In the genomic region with DNA sequence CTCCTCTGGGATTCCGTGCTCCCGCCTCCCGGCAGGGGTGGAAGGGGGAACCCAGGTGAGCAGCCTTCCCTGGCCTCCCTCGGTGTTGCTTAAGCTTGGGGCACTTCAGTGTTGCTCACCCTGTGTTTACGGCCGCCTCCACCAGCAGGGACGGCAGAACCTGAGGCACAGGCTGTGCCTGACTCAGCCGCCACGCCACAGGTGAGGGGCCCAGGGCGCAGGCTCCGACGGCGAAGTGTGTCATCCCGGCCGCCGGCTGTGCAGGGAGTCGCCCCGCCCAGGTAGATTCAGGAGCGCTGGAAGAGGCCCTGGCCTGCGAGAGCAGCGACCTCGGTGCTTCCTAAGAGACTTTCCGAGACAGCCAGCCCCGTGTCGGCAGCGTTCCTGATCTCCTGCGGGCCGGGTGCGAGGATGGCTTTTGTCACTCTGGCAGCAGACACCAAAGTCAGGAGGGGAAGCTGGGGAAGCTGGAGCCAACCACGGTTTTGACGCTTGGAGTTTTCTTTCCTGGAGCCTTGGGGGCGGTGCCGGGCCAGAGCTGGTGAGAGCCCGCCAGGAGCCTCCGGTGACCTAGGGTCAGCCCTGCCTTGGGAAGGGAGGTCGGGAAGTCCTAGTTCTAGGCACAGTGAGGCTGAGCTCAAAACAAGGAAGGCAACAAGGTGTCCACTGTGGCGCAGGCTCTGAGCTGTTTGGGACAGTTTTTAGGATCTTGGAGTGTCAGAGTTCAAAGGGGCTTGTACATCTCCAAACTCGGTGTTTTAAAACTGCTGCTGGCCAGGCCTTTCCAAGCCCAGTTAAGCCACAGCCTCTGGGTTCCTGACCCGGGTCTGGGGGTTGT, we compare ENCODE assay signal across 1 cellular context.
TF ChIP-seq lines count a peak whose summit lies in the region.

No MANE protein-coding gene starts in this region.

TF ChIP-seq in HepG2, 621 proteins besides CTCF, POLR2A, EP300 and RAD21 (continued from another document and continues in another):
- TF ChIP-seq, protein P1, sequence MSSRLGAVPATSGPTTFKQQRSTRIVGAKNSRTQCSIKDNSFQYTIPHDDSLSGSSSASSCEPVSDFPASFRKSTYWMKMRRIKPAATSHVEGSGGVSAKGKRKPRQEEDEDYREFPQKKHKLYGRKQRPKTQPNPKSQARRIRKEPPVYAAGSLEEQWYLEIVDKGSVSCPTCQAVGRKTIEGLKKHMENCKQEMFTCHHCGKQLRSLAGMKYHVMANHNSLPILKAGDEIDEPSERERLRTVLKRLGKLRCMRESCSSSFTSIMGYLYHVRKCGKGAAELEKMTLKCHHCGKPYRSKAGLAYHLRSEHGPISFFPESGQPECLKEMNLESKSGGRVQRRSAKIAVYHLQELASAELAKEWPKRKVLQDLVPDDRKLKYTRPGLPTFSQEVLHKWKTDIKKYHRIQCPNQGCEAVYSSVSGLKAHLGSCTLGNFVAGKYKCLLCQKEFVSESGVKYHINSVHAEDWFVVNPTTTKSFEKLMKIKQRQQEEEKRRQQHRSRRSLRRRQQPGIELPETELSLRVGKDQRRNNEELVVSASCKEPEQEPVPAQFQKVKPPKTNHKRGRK (CRISPR knock-in tag; IDR thresholded peaks at IDR 0.05), result no peak
- TF ChIP-seq, protein P2, sequence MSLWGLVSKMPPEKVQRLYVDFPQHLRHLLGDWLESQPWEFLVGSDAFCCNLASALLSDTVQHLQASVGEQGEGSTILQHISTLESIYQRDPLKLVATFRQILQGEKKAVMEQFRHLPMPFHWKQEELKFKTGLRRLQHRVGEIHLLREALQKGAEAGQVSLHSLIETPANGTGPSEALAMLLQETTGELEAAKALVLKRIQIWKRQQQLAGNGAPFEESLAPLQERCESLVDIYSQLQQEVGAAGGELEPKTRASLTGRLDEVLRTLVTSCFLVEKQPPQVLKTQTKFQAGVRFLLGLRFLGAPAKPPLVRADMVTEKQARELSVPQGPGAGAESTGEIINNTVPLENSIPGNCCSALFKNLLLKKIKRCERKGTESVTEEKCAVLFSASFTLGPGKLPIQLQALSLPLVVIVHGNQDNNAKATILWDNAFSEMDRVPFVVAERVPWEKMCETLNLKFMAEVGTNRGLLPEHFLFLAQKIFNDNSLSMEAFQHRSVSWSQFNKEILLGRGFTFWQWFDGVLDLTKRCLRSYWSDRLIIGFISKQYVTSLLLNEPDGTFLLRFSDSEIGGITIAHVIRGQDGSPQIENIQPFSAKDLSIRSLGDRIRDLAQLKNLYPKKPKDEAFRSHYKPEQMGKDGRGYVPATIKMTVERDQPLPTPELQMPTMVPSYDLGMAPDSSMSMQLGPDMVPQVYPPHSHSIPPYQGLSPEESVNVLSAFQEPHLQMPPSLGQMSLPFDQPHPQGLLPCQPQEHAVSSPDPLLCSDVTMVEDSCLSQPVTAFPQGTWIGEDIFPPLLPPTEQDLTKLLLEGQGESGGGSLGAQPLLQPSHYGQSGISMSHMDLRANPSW (CRISPR knock-in tag; IDR thresholded peaks at IDR 0.05; ENCODE audit: borderline replicate concordance), result no peak
- TF ChIP-seq HOXA5 (CRISPR knock-in tag; IDR thresholded peaks at IDR 0.05), result 0 out of 2 replicates have a peak, but pooled peaks have one; percentile 12
- TF ChIP-seq, protein P3, sequence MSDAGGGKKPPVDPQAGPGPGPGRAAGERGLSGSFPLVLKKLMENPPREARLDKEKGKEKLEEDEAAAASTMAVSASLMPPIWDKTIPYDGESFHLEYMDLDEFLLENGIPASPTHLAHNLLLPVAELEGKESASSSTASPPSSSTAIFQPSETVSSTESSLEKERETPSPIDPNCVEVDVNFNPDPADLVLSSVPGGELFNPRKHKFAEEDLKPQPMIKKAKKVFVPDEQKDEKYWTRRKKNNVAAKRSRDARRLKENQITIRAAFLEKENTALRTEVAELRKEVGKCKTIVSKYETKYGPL (CRISPR knock-in tag; IDR thresholded peaks at IDR 0.05), result no peak
- TF ChIP-seq ZNF777 (CRISPR knock-in tag; IDR thresholded peaks at IDR 0.05), result peak; percentile 80
- TF ChIP-seq CHD2 (IDR thresholded peaks at IDR 0.05; ENCODE audit: low read depth, low read length), result no peak
- 0 out of 2 replicates have a peak, but pooled peaks have one; percentile 18 for TF ChIP-seq TP53 (CRISPR knock-in tag; conservative IDR thresholded peaks at IDR 0.05)
- TF ChIP-seq ZNF317 (CRISPR knock-in tag; IDR thresholded peaks at IDR 0.05), result no peak
- no peak for TF ChIP-seq SSRP1 (CRISPR knock-in tag; IDR thresholded peaks at IDR 0.05)
- no peak for TF ChIP-seq ATRX (CRISPR knock-in tag; IDR thresholded peaks at IDR 0.05; ENCODE audit: borderline replicate concordance)
- no peak for TF ChIP-seq KDM6A (CRISPR knock-in tag; IDR thresholded peaks at IDR 0.05; ENCODE audit: low read depth)
- TF ChIP-seq, protein P4, sequence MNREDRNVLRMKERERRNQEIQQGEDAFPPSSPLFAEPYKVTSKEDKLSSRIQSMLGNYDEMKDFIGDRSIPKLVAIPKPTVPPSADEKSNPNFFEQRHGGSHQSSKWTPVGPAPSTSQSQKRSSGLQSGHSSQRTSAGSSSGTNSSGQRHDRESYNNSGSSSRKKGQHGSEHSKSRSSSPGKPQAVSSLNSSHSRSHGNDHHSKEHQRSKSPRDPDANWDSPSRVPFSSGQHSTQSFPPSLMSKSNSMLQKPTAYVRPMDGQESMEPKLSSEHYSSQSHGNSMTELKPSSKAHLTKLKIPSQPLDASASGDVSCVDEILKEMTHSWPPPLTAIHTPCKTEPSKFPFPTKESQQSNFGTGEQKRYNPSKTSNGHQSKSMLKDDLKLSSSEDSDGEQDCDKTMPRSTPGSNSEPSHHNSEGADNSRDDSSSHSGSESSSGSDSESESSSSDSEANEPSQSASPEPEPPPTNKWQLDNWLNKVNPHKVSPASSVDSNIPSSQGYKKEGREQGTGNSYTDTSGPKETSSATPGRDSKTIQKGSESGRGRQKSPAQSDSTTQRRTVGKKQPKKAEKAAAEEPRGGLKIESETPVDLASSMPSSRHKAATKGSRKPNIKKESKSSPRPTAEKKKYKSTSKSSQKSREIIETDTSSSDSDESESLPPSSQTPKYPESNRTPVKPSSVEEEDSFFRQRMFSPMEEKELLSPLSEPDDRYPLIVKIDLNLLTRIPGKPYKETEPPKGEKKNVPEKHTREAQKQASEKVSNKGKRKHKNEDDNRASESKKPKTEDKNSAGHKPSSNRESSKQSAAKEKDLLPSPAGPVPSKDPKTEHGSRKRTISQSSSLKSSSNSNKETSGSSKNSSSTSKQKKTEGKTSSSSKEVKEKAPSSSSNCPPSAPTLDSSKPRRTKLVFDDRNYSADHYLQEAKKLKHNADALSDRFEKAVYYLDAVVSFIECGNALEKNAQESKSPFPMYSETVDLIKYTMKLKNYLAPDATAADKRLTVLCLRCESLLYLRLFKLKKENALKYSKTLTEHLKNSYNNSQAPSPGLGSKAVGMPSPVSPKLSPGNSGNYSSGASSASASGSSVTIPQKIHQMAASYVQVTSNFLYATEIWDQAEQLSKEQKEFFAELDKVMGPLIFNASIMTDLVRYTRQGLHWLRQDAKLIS (CRISPR knock-in tag; IDR thresholded peaks at IDR 0.05), result 0 out of 2 replicates have a peak, but pooled peaks have one; percentile 17
- TF ChIP-seq EHMT2 (IDR thresholded peaks at IDR 0.05; ENCODE audit: borderline replicate concordance, low read depth, low read length), result no peak
- no peak for TF ChIP-seq ZNF703 (CRISPR knock-in tag; IDR thresholded peaks at IDR 0.05; ENCODE audit: borderline replicate concordance)
- peak; percentile 49; the same call in 1 of the 2 replicates for TF ChIP-seq JUN (CRISPR knock-in tag; IDR thresholded peaks at IDR 0.05)
- no peak for TF ChIP-seq MTA1 (CRISPR knock-in tag; IDR thresholded peaks at IDR 0.05; ENCODE audit: borderline replicate concordance)
- no peak for TF ChIP-seq GLI4 (CRISPR knock-in tag; IDR thresholded peaks at IDR 0.05; ENCODE audit: borderline replicate concordance)
- TF ChIP-seq ZFP62 (CRISPR knock-in tag; IDR thresholded peaks at IDR 0.05), result no peak
- no peak; the same call in 1 of the 2 replicates for TF ChIP-seq IRX3 (CRISPR knock-in tag; IDR thresholded peaks at IDR 0.05; ENCODE audit: borderline replicate concordance, low read depth)
- no peak; the same call in none of the 2 replicates for TF ChIP-seq ETV5 (CRISPR knock-in tag; IDR thresholded peaks at IDR 0.05; ENCODE audit: borderline replicate concordance)
- no peak for TF ChIP-seq JUNB (CRISPR knock-in tag; IDR thresholded peaks at IDR 0.05; ENCODE audit: borderline replicate concordance)
- TF ChIP-seq ZNF230 (CRISPR knock-in tag; IDR thresholded peaks at IDR 0.05), result 0 out of 2 replicates have a peak, but pooled peaks have one; percentile 49
- TF ChIP-seq ZNF772 (CRISPR knock-in tag; IDR thresholded peaks at IDR 0.05), result no peak
- no peak for TF ChIP-seq MBD4 (IDR thresholded peaks at IDR 0.05; ENCODE audit: borderline replicate concordance, low read length)
- TF ChIP-seq ZNF709 (CRISPR knock-in tag; IDR thresholded peaks at IDR 0.05), result no peak
- no peak for TF ChIP-seq NPAS2 (CRISPR knock-in tag; IDR thresholded peaks at IDR 0.05; ENCODE audit: borderline replicate concordance)
- peak; percentile 88 for TF ChIP-seq FOXC1 (CRISPR knock-in tag; IDR thresholded peaks at IDR 0.05; ENCODE audit: borderline replicate concordance)
- peak; percentile 3; the same call in 1 of the 2 replicates for TF ChIP-seq ARHGAP35 (CRISPR knock-in tag; IDR thresholded peaks at IDR 0.05; ENCODE audit: borderline replicate concordance)
- peak; percentile 68 for TF ChIP-seq ZFY (CRISPR knock-in tag; IDR thresholded peaks at IDR 0.05)
- TF ChIP-seq, protein P5, sequence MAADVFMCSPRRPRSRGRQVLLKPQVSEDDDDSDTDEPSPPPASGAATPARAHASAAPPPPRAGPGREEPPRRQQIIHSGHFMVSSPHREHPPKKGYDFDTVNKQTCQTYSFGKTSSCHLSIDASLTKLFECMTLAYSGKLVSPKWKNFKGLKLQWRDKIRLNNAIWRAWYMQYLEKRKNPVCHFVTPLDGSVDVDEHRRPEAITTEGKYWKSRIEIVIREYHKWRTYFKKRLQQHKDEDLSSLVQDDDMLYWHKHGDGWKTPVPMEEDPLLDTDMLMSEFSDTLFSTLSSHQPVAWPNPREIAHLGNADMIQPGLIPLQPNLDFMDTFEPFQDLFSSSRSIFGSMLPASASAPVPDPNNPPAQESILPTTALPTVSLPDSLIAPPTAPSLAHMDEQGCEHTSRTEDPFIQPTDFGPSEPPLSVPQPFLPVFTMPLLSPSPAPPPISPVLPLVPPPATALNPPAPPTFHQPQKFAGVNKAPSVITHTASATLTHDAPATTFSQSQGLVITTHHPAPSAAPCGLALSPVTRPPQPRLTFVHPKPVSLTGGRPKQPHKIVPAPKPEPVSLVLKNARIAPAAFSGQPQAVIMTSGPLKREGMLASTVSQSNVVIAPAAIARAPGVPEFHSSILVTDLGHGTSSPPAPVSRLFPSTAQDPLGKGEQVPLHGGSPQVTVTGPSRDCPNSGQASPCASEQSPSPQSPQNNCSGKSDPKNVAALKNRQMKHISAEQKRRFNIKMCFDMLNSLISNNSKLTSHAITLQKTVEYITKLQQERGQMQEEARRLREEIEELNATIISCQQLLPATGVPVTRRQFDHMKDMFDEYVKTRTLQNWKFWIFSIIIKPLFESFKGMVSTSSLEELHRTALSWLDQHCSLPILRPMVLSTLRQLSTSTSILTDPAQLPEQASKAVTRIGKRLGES (CRISPR knock-in tag; IDR thresholded peaks at IDR 0.05; ENCODE audit: borderline replicate concordance), result no peak
- TF ChIP-seq HNRNPH1 (optimal IDR thresholded peaks at IDR 0.05; ENCODE audit: low read depth, low read length), result no peak
- TF ChIP-seq, protein P6, sequence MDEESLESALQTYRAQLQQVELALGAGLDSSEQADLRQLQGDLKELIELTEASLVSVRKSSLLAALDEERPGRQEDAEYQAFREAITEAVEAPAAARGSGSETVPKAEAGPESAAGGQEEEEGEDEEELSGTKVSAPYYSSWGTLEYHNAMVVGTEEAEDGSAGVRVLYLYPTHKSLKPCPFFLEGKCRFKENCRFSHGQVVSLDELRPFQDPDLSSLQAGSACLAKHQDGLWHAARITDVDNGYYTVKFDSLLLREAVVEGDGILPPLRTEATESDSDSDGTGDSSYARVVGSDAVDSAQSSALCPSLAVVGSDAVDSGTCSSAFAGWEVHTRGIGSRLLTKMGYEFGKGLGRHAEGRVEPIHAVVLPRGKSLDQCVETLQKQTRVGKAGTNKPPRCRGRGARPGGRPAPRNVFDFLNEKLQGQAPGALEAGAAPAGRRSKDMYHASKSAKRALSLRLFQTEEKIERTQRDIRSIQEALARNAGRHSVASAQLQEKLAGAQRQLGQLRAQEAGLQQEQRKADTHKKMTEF (CRISPR knock-in tag; IDR thresholded peaks at IDR 0.05), result peak; percentile 34
- TF ChIP-seq, protein P7, sequence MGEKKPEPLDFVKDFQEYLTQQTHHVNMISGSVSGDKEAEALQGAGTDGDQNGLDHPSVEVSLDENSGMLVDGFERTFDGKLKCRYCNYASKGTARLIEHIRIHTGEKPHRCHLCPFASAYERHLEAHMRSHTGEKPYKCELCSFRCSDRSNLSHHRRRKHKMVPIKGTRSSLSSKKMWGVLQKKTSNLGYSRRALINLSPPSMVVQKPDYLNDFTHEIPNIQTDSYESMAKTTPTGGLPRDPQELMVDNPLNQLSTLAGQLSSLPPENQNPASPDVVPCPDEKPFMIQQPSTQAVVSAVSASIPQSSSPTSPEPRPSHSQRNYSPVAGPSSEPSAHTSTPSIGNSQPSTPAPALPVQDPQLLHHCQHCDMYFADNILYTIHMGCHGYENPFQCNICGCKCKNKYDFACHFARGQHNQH (CRISPR knock-in tag; IDR thresholded peaks at IDR 0.05), result peak; percentile 83; the same call in 1 of the 2 replicates
- no peak for TF ChIP-seq ADNP (CRISPR knock-in tag; IDR thresholded peaks at IDR 0.05)
- TF ChIP-seq ZNF17 (CRISPR knock-in tag; IDR thresholded peaks at IDR 0.05), result peak; percentile 78; the same call in 1 of the 2 replicates
- TF ChIP-seq KLF15 (CRISPR knock-in tag; IDR thresholded peaks at IDR 0.05; ENCODE audit: borderline replicate concordance), result 0 out of 2 replicates have a peak, but pooled peaks have one; percentile 40
- no peak for TF ChIP-seq ESRRA (CRISPR knock-in tag; IDR thresholded peaks at IDR 0.05; ENCODE audit: low read depth)
- no peak for TF ChIP-seq ZNF510 (CRISPR knock-in tag; IDR thresholded peaks at IDR 0.05; ENCODE audit: low read depth)
- TF ChIP-seq, protein P8, sequence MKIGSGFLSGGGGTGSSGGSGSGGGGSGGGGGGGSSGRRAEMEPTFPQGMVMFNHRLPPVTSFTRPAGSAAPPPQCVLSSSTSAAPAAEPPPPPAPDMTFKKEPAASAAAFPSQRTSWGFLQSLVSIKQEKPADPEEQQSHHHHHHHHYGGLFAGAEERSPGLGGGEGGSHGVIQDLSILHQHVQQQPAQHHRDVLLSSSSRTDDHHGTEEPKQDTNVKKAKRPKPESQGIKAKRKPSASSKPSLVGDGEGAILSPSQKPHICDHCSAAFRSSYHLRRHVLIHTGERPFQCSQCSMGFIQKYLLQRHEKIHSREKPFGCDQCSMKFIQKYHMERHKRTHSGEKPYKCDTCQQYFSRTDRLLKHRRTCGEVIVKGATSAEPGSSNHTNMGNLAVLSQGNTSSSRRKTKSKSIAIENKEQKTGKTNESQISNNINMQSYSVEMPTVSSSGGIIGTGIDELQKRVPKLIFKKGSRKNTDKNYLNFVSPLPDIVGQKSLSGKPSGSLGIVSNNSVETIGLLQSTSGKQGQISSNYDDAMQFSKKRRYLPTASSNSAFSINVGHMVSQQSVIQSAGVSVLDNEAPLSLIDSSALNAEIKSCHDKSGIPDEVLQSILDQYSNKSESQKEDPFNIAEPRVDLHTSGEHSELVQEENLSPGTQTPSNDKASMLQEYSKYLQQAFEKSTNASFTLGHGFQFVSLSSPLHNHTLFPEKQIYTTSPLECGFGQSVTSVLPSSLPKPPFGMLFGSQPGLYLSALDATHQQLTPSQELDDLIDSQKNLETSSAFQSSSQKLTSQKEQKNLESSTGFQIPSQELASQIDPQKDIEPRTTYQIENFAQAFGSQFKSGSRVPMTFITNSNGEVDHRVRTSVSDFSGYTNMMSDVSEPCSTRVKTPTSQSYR (CRISPR knock-in tag; IDR thresholded peaks at IDR 0.05; ENCODE audit: borderline replicate concordance), result 0 out of 2 replicates have a peak, but pooled peaks have one; percentile 55
- TF ChIP-seq MED1 (CRISPR knock-in tag; IDR thresholded peaks at IDR 0.05), result peak; percentile 14; the same call in 1 of the 2 replicates
- TF ChIP-seq MIER2 (CRISPR knock-in tag; IDR thresholded peaks at IDR 0.05), result no peak
- TF ChIP-seq ZNF546 (CRISPR knock-in tag; conservative IDR thresholded peaks at IDR 0.05), result peak; percentile 87; the same call in 1 of the 2 replicates
